ENCODE assay signal across 8 cellular contexts in the genomic region with DNA sequence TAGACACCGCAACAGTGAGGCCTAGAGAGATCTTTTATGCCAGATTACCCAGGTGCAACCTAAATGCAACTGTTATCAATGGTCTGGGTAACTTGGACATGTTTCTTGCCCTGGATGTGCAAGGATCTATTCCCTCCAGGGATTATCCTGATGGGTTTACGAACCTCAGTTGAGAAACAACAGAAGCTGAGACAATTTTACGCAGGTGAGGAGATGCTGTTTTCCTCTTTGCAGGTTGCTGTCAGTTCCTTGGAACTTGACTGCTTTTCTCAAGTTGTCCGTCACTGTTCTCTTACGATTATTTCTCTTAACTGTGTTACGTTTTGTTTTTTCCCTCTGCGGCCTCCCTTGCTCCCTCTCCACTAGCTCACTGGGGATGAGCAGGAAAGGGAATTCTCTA. TPM values are rescaled to one million over a fixed set of nuclear protein-coding genes. Genes with fewer than 3 reads are reported as not detected.
DNase-seq lines count a peak whose midpoint lies in the region; ATAC-seq and TF ChIP-seq lines count a peak whose summit lies in the region.

No MANE protein-coding gene starts in this region.

- H3K4me3 Mint-ChIP-seq in T-helper 17 cell = peak overlapping the region; percentile 95

- TF ChIP-seq CTCF in GM12875 (IDR thresholded peaks at IDR 0.05; ENCODE audit: borderline replicate concordance, insufficient read depth, low read depth, low read length) (no peak), foreskin keratinocyte (conservative IDR thresholded peaks at IDR 0.05) (no peak)

- H3K4me1 ChIP-seq in foreskin keratinocyte = peaks cover 35% of the 10 kb centered on the region

- no peaks in the 10 kb centered on the region for H3K27me3 Mint-ChIP-seq in T-helper 17 cell

- H3K27me3 ChIP-seq in foreskin keratinocyte = no peaks in the 10 kb centered on the region

- peak overlapping the region; percentile 96 for H3K4me3 ChIP-seq in GM12875 (ENCODE audit: low read depth, low read length)
- peak overlapping the region; percentile 74 for H3K4me3 ChIP-seq in skeletal muscle cell (ENCODE audit: low read depth, low read length)

- peak overlapping the region; percentile 85 for H3K27ac ChIP-seq in foreskin keratinocyte

- DNase-seq in T-helper 17 cell (no peak), foreskin keratinocyte (no peak), skeletal muscle cell (ENCODE audit: low read depth) (no peak), COLO829 (ENCODE audit: low spot score) (no peak), LoVo (ENCODE audit: low spot score) (no peak)

- peaks cover 31% of the 10 kb centered on the region for H3K4me1 Mint-ChIP-seq in T-helper 17 cell

- ATAC-seq in T-helper 17 cell = no peak
- no peak for ATAC-seq in foreskin keratinocyte
- ATAC-seq in GM18861 (IDR thresholded peaks at IDR 0.05; ENCODE audit: unreplicated experiment) = no peak
- no peak for ATAC-seq in HG03135 (IDR thresholded peaks at IDR 0.05; ENCODE audit: unreplicated experiment)

- peak overlapping the region; percentile 100 for H3K27ac Mint-ChIP-seq in T-helper 17 cell

- H3K9me3 ChIP-seq in T-helper 17 cell (ENCODE audit: control insufficient read depth, low read length, poor library complexity, severe bottlenecking) = no peaks in the 10 kb centered on the region

- peaks cover 4% of the 10 kb centered on the region for H3K36me3 Mint-ChIP-seq in T-helper 17 cell (ENCODE audit: low read depth)

RNA-seq across cellular contexts. Expression of gene PURB, which starts 1.4 kb away (rescaled TPM):
- 10 to 100 TPM; 21.4 to 27.6 TPM for total RNA-seq in T-helper 17 cell
- total RNA-seq in foreskin keratinocyte = 16.9 and 17.8 TPM in 2 replicates
- polyA plus RNA-seq in foreskin keratinocyte = 4.0 and 4.9 TPM in 2 replicates

RNA-seq across cellular contexts. Expression of gene H2AZ2, which starts 36.1 kb away (rescaled TPM):
- total RNA-seq in T-helper 17 cell = 100 to 1,000 TPM; 173 to 185 TPM
- 162 and 180 TPM in 2 replicates for total RNA-seq in foreskin keratinocyte
- polyA plus RNA-seq in foreskin keratinocyte = 187 and 217 TPM in 2 replicates
